10 cellular contexts compared by ENCODE assay signal in the genomic region with DNA sequence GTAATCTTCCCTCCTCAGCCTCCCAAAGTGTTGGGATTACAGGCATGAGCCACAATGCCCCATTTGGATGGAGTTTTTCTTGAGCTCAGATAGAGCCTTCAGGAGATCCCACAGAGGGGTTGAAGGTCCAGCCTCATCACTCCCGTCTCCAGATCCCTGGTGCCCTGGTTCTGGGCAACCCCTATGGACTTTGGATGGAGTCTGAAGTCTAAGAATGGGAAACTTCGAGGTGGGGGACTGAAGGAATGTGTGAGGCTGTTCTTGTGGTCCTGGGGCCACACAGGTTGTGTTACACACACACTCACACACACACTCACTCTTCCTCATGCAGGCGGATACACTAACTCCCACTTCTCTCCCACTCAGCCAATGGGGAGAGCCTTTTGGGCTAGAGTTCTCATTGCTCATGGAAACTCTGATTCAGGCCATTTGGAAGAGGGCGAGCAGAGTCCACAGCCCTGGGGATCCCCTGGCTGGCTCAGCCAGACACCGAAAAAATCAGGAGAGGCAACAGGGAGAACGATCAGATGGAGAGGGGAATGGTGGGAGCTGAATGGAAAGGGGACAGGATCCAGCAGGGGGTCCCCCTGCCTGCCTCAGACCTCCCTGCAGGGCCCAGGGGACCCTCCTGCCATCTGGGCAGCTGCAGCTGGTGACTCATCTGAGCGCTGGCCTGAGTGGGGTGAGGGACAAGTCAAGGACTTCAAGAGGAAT. TPM values are rescaled to one million over a fixed set of nuclear protein-coding genes. Genes with fewer than 3 reads are reported as not detected.
DNase-seq lines count a peak whose midpoint lies in the region; ATAC-seq and TF ChIP-seq lines count a peak whose summit lies in the region.
"Had no signal": no experiment of that assay in that cellular context is flagged by ENCODE, and none has a peak within 500 bp of the region (broad histone marks: within the 10 kb centered on the region; RNA-seq: fewer than 3 reads in every experiment).

No MANE protein-coding gene starts in this region.

- intact Hi-C loops in psoas muscle (cut with DNase I) = no loop called here

- peak overlapping the region in 1 of 2 donors; percentile 72 for H3K27ac Mint-ChIP-seq in effector memory CD8-positive, alpha-beta T cell

- no peaks in the 10 kb centered on the region for H3K27me3 Mint-ChIP-seq in effector memory CD8-positive, alpha-beta T cell

- H3K27ac ChIP-seq in BLaER1 (peak overlapping the region; percentile 4; the same call in 1 of the 2 replicates), psoas muscle (peak overlapping the region; percentile 50)

- no peak overlapping the region for H3K4me3 ChIP-seq in BLaER1
- H3K4me3 ChIP-seq in fibroblast of the aortic adventitia (ENCODE audit: low read depth, low read length) = peak overlapping the region; percentile 25
- no peak overlapping the region for H3K4me3 ChIP-seq in psoas muscle
- H3K4me3 ChIP-seq: K562 had no signal

- TF ChIP-seq CTCF in fibroblast of the aortic adventitia (IDR thresholded peaks at IDR 0.05; ENCODE audit: insufficient read depth, low read length) = no peak
- no peak for TF ChIP-seq CTCF in psoas muscle (IDR thresholded peaks at IDR 0.05)

- H3K9me3 ChIP-seq in BLaER1 (no peaks in the 10 kb centered on the region), psoas muscle (no peaks in the 10 kb centered on the region)

- 35 to 37% (median 35%) methylated on average over 7 of the region's 7 CpGs for WGBS in psoas muscle, 3 donors

- H3K9ac ChIP-seq in BLaER1 = no peak overlapping the region

- peaks cover 55% of the 10 kb centered on the region for H4K20me1 ChIP-seq in BLaER1

- H3K36me3 ChIP-seq in BLaER1 (peaks cover 71% of the 10 kb centered on the region), psoas muscle (ENCODE audit: insufficient read depth in 1 of 2, low read depth in 1 of 2) (peaks cover 0 to 39% of the 10 kb centered on the region in 2 donors)

- no peak overlapping the region for H3K4me3 Mint-ChIP-seq in effector memory CD8-positive, alpha-beta T cell

- ATAC-seq in psoas muscle = peak; percentile 45 to 70 (median 48)
- ATAC-seq in effector memory CD8-positive, alpha-beta T cell (replicated peaks) = no peak
- ATAC-seq in HG03565 (IDR thresholded peaks at IDR 0.05; ENCODE audit: unreplicated experiment) = no peak
- ATAC-seq: K562 had no signal

- peaks cover 6 to 16% of the 10 kb centered on the region in 2 donors for H3K4me1 Mint-ChIP-seq in effector memory CD8-positive, alpha-beta T cell (ENCODE audit: low read depth in 2 of 2)

- peaks cover 12% of the 10 kb centered on the region for H3K36me3 Mint-ChIP-seq in effector memory CD8-positive, alpha-beta T cell (ENCODE audit: insufficient read depth)

- peaks cover 55% of the 10 kb centered on the region for H3K4me1 ChIP-seq in BLaER1
- peaks cover 34% of the 10 kb centered on the region for H3K4me1 ChIP-seq in psoas muscle

- H3K27me3 ChIP-seq in BLaER1 (no peaks in the 10 kb centered on the region), psoas muscle (ENCODE audit: insufficient read depth in 3 of 3, low read length in 2 of 3) (peaks cover 0 to 8% (median 0%) of the 10 kb centered on the region in 3 donors)

- H3K4me2 ChIP-seq in BLaER1 = no peak overlapping the region; the same call in 1 of the 2 replicates

- peak; percentile 38 for DNase-seq in RKO (ENCODE audit: low spot score)
- peak; percentile 98 for DNase-seq in fibroblast of the aortic adventitia (ENCODE audit: low read depth)
- DNase-seq in psoas muscle = peak in 1 of 2 donors; percentile 70
- DNase-seq in effector memory CD8-positive, alpha-beta T cell = no peak
- no peak for DNase-seq in HuH-7 (ENCODE audit: low spot score)
- DNase-seq in NCI-H345 treated with DMSO at 0.1 percent for 48 hours (lab: John Stamatoyannopoulos, UW; ENCODE audit: unreplicated experiment) = no peak
- DNase-seq: activated gamma-delta T cell treated with Interleukin-2 at 50 U/mL for 16 hours had no signal

- no peaks in the 10 kb centered on the region for H3K9me3 Mint-ChIP-seq in effector memory CD8-positive, alpha-beta T cell

RNA-seq across cellular contexts. Expression of a gene that starts 9.0 kb away (rescaled TPM):
- 314 and 706 TPM in 2 replicates for total RNA-seq in fibroblast of the aortic adventitia (ENCODE audit: low replicate concordance)
- total RNA-seq in psoas muscle = 100 to 1,000 TPM in 2 of 4 donors, 10 to 100 TPM in 2; 64.8 to 106 (median 87.9) TPM
- 10 to 100 TPM; 44.2 to 65.1 (median 49.0) TPM for polyA plus RNA-seq in psoas muscle

RNA-seq across cellular contexts. Expression of a gene that starts 34.5 kb away (rescaled TPM):
- total RNA-seq in fibroblast of the aortic adventitia (ENCODE audit: low replicate concordance) = 25.3 and 145 TPM in 2 replicates
- under 1 TPM; 0.15 to 0.84 (median 0.46) TPM for total RNA-seq in psoas muscle
- under 1 TPM in 2 of 3 donors, not detected in 1; 0.14 to 0.18 TPM for polyA plus RNA-seq in psoas muscle

RNA-seq across cellular contexts. Expression of a gene that starts 49.2 kb away (rescaled TPM):
- total RNA-seq in fibroblast of the aortic adventitia (ENCODE audit: low replicate concordance) (not detected in 2 replicates), psoas muscle (under 1 TPM in 1 of 4 donors, not detected in 3; 0.06 TPM)
- under 1 TPM in 1 of 3 donors, not detected in 2; 0.04 TPM for polyA plus RNA-seq in psoas muscle

Comparison
In these comparisons a context has a peak if more than half of its experiments do, and no peak if none do; other contexts are left out.
1. DNase-seq: peak in RKO (single experiment) and fibroblast of the aortic adventitia (single experiment); none in effector memory CD8-positive, alpha-beta T cell (0 of 3), HuH-7 (single experiment) and NCI-H345 treated with DMSO at 0.1 percent for 48 hours (single experiment).
2. ATAC-seq: peak in psoas muscle (4 of 4); none in effector memory CD8-positive, alpha-beta T cell (single experiment) and HG03565 (single experiment).
3. RNA of a gene that starts 34.5 kb away (total RNA-seq): 25.3 to 145 TPM in fibroblast of the aortic adventitia; 0.15 to 0.84 TPM in psoas muscle; every median in the first group is over 10 times any median in the second.